ENCODE assay signal across 1 cellular context in the genomic region with DNA sequence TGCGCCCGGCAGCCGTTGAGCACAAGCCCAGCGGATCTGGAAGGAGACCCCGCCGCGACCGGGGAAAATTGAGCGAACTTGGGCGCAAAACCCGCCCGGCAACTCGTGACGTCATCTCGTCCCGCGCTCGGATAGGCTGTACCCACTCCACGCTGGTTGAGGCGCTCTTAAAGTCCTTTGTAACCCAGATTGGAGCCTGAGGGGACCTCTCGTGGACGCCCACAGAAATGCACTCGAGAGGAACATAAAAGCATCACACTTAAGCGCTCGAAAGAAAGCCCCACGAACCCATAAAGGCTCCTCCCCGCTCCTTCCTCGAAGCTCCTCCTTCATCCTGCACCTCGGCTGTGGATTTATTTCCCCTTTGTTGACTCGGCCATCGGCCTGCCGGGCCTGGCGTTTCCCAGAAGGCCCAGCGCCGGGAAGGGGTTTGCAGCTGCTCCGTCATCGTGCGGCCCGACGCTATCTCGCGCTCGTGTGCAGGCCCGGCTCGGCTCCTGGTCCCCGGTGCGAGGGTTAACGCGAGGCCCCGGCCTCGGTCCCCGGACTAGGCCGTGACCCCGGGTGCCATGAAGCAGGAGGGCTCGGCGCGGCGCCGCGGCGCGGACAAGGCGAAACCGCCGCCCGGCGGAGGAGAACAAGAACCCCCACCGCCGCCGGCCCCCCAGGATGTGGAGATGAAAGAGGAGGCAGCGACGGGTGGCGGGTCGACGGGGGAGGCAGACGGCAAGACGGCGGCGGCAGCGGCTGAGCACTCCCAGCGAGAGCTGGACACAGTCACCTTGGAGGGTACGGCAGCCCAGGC.
TF ChIP-seq lines count a peak whose summit lies in the region.

Gene PSMD3, plus strand, starts transcription at position 406 of the 805 bp plus-strand sequence. Its CDS starts 164 bp downstream, at position 570.

TF ChIP-seq in HepG2, 621 proteins besides CTCF, POLR2A, EP300 and RAD21 (continued from another document and continues in another):
- TF ChIP-seq ZBTB44 (CRISPR knock-in tag; IDR thresholded peaks at IDR 0.05) (peak; percentile 96), CBX2 (IDR thresholded peaks at IDR 0.05; ENCODE audit: low read depth, low read length) (no peak), CBX2 (CRISPR knock-in tag; IDR thresholded peaks at IDR 0.05; ENCODE audit: low read depth) (0 out of 2 replicates have a peak, but pooled peaks have one; percentile 64), SSRP1 (CRISPR knock-in tag; IDR thresholded peaks at IDR 0.05) (no peak; the same call in 1 of the 2 replicates), ZNF597 (CRISPR knock-in tag; IDR thresholded peaks at IDR 0.05) (no peak), NFATC3 (CRISPR knock-in tag; IDR thresholded peaks at IDR 0.05) (peak; percentile 91), ZNF775 (CRISPR knock-in tag; IDR thresholded peaks at IDR 0.05; ENCODE audit: borderline replicate concordance) (no peak), ZNF343 (CRISPR knock-in tag; IDR thresholded peaks at IDR 0.05) (no peak), KMT2B (CRISPR knock-in tag; IDR thresholded peaks at IDR 0.05) (peak; percentile 99), ZNF234 (CRISPR knock-in tag; conservative IDR thresholded peaks at IDR 0.05) (peak; percentile 98), ZNF550 (CRISPR knock-in tag; IDR thresholded peaks at IDR 0.05; ENCODE audit: borderline replicate concordance) (peak; percentile 96), ZNF709 (CRISPR knock-in tag; IDR thresholded peaks at IDR 0.05) (peak; percentile 97), PHB2 (IDR thresholded peaks at IDR 0.05; ENCODE audit: partially characterized antibody) (no peak), DNMT3B (CRISPR knock-in tag; conservative IDR thresholded peaks at IDR 0.05) (peak; percentile 95; the same call in 1 of the 2 replicates), CREBL2 (CRISPR knock-in tag; IDR thresholded peaks at IDR 0.05; ENCODE audit: borderline replicate concordance) (peak; percentile 88; the same call in 1 of the 2 replicates), HDAC2 (CRISPR knock-in tag; IDR thresholded peaks at IDR 0.05) (peak; percentile 97), ZNF326 (CRISPR knock-in tag; IDR thresholded peaks at IDR 0.05; ENCODE audit: borderline replicate concordance) (no peak), ZFP82 (CRISPR knock-in tag; IDR thresholded peaks at IDR 0.05; ENCODE audit: borderline replicate concordance) (peak; percentile 96), MED13 (CRISPR knock-in tag; IDR thresholded peaks at IDR 0.05) (0 out of 2 replicates have a peak, but pooled peaks have one; percentile 48), ZBED4 (CRISPR knock-in tag; IDR thresholded peaks at IDR 0.05; ENCODE audit: borderline replicate concordance) (peak; percentile 97), KLF13 (CRISPR knock-in tag; IDR thresholded peaks at IDR 0.05) (peak; percentile 98), MYC (CRISPR knock-in tag; IDR thresholded peaks at IDR 0.05; ENCODE audit: borderline replicate concordance) (peak; percentile 96), ZNF562 (CRISPR knock-in tag; IDR thresholded peaks at IDR 0.05; ENCODE audit: borderline replicate concordance) (peak; percentile 62; the same call in 1 of the 2 replicates), NFIB (CRISPR knock-in tag; IDR thresholded peaks at IDR 0.05; ENCODE audit: borderline replicate concordance) (no peak), SOX13 (IDR thresholded peaks at IDR 0.05) (0 out of 2 replicates have a peak, but pooled peaks have one; percentile 53), SOX13 (CRISPR knock-in tag; conservative IDR thresholded peaks at IDR 0.05 in 1 of 2, IDR thresholded peaks at IDR 0.05 in 1 of 2) (peak in 1 of 2 experiments; percentile 64; a peak in 2 of 4 replicates), ZNF260 (CRISPR knock-in tag; IDR thresholded peaks at IDR 0.05; ENCODE audit: borderline replicate concordance, low read depth) (no peak), ZNF629 (CRISPR knock-in tag; conservative IDR thresholded peaks at IDR 0.05) (peak; percentile 63)
- TF ChIP-seq, protein P1, sequence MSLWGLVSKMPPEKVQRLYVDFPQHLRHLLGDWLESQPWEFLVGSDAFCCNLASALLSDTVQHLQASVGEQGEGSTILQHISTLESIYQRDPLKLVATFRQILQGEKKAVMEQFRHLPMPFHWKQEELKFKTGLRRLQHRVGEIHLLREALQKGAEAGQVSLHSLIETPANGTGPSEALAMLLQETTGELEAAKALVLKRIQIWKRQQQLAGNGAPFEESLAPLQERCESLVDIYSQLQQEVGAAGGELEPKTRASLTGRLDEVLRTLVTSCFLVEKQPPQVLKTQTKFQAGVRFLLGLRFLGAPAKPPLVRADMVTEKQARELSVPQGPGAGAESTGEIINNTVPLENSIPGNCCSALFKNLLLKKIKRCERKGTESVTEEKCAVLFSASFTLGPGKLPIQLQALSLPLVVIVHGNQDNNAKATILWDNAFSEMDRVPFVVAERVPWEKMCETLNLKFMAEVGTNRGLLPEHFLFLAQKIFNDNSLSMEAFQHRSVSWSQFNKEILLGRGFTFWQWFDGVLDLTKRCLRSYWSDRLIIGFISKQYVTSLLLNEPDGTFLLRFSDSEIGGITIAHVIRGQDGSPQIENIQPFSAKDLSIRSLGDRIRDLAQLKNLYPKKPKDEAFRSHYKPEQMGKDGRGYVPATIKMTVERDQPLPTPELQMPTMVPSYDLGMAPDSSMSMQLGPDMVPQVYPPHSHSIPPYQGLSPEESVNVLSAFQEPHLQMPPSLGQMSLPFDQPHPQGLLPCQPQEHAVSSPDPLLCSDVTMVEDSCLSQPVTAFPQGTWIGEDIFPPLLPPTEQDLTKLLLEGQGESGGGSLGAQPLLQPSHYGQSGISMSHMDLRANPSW (CRISPR knock-in tag; IDR thresholded peaks at IDR 0.05; ENCODE audit: borderline replicate concordance), result 0 out of 2 replicates have a peak, but pooled peaks have one; percentile 58
- TF ChIP-seq, protein P2, sequence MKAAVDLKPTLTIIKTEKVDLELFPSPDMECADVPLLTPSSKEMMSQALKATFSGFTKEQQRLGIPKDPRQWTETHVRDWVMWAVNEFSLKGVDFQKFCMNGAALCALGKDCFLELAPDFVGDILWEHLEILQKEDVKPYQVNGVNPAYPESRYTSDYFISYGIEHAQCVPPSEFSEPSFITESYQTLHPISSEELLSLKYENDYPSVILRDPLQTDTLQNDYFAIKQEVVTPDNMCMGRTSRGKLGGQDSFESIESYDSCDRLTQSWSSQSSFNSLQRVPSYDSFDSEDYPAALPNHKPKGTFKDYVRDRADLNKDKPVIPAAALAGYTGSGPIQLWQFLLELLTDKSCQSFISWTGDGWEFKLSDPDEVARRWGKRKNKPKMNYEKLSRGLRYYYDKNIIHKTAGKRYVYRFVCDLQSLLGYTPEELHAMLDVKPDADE (CRISPR knock-in tag; IDR thresholded peaks at IDR 0.05), result peak; percentile 85; the same call in 1 of the 2 replicates
- TF ChIP-seq, protein P3, sequence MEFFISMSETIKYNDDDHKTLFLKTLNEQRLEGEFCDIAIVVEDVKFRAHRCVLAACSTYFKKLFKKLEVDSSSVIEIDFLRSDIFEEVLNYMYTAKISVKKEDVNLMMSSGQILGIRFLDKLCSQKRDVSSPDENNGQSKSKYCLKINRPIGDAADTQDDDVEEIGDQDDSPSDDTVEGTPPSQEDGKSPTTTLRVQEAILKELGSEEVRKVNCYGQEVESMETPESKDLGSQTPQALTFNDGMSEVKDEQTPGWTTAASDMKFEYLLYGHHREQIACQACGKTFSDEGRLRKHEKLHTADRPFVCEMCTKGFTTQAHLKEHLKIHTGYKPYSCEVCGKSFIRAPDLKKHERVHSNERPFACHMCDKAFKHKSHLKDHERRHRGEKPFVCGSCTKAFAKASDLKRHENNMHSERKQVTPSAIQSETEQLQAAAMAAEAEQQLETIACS (CRISPR knock-in tag; IDR thresholded peaks at IDR 0.05), result no peak; the same call in none of the 2 replicates
- TF ChIP-seq, protein P4, sequence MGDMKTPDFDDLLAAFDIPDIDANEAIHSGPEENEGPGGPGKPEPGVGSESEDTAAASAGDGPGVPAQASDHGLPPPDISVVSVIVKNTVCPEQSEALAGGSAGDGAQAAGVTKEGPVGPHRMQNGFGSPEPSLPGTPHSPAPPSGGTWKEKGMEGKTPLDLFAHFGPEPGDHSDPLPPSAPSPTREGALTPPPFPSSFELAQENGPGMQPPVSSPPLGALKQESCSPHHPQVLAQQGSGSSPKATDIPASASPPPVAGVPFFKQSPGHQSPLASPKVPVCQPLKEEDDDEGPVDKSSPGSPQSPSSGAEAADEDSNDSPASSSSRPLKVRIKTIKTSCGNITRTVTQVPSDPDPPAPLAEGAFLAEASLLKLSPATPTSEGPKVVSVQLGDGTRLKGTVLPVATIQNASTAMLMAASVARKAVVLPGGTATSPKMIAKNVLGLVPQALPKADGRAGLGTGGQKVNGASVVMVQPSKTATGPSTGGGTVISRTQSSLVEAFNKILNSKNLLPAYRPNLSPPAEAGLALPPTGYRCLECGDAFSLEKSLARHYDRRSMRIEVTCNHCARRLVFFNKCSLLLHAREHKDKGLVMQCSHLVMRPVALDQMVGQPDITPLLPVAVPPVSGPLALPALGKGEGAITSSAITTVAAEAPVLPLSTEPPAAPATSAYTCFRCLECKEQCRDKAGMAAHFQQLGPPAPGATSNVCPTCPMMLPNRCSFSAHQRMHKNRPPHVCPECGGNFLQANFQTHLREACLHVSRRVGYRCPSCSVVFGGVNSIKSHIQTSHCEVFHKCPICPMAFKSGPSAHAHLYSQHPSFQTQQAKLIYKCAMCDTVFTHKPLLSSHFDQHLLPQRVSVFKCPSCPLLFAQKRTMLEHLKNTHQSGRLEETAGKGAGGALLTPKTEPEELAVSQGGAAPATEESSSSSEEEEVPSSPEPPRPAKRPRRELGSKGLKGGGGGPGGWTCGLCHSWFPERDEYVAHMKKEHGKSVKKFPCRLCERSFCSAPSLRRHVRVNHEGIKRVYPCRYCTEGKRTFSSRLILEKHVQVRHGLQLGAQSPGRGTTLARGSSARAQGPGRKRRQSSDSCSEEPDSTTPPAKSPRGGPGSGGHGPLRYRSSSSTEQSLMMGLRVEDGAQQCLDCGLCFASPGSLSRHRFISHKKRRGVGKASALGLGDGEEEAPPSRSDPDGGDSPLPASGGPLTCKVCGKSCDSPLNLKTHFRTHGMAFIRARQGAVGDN (CRISPR knock-in tag; IDR thresholded peaks at IDR 0.05), result peak; percentile 99
- TF ChIP-seq, protein P5, sequence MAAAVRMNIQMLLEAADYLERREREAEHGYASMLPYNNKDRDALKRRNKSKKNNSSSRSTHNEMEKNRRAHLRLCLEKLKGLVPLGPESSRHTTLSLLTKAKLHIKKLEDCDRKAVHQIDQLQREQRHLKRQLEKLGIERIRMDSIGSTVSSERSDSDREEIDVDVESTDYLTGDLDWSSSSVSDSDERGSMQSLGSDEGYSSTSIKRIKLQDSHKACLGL (CRISPR knock-in tag; IDR thresholded peaks at IDR 0.05), result peak; percentile 99
- TF ChIP-seq, protein P6, sequence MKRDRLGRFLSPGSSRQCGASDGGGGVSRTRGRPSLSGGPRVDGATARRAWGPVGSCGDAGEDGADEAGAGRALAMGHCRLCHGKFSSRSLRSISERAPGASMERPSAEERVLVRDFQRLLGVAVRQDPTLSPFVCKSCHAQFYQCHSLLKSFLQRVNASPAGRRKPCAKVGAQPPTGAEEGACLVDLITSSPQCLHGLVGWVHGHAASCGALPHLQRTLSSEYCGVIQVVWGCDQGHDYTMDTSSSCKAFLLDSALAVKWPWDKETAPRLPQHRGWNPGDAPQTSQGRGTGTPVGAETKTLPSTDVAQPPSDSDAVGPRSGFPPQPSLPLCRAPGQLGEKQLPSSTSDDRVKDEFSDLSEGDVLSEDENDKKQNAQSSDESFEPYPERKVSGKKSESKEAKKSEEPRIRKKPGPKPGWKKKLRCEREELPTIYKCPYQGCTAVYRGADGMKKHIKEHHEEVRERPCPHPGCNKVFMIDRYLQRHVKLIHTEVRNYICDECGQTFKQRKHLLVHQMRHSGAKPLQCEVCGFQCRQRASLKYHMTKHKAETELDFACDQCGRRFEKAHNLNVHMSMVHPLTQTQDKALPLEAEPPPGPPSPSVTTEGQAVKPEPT (CRISPR knock-in tag; IDR thresholded peaks at IDR 0.05; ENCODE audit: low read depth), result peak; percentile 91
